9 cellular contexts compared by ENCODE assay signal in genomic region chr10:95755511-95756004, GRCh38. TPM values are rescaled to one million over a fixed set of nuclear protein-coding genes. Genes with fewer than 3 reads are reported as not detected.
DNase-seq lines count a peak whose midpoint lies in the region; ATAC-seq, FAIRE-seq and TF ChIP-seq lines count a peak whose summit lies in the region.
"Had no signal": no experiment of that assay in that cellular context is flagged by ENCODE, and none has a peak within 500 bp of the region (broad histone marks: within the 10 kb centered on the region; RNA-seq: fewer than 3 reads in every experiment).

No MANE protein-coding gene starts in this region.

- no peak for FAIRE-seq in GM12878 (lab: Jason Lieb, UNC)
- FAIRE-seq: islet of Langerhans had no signal

- WGBS in GM12878 (ENCODE audit: insufficient coverage, insufficient replicate concordance, low lambda C conversion rate, missing lambda C conversion rate), result under 1% methylated on average over 8 of the region's 8 CpGs

- RAD21 ChIA-PET in GM12878 (lab: Charles Lee; ENCODE audit: unreplicated experiment), result interaction anchor here (0.6 to 11.1 kb wide), 15 partner anchors 10 to 546 kb away, joined by 3 to 374 read pairs (median 9); partner anchors contain the start of gene TCTN3

- ATAC-seq in GM18511 (IDR thresholded peaks at IDR 0.05; ENCODE audit: unreplicated experiment), result peak; percentile 28
- ATAC-seq in HG03432 (IDR thresholded peaks at IDR 0.05; ENCODE audit: unreplicated experiment), result peak; percentile 33
- ATAC-seq in GM12878, result peak; percentile 48
- peak; percentile 66 for ATAC-seq in left lung
- ATAC-seq in thoracic aorta (ENCODE audit: insufficient number of reproducible peaks, low FRiP score, low read depth), result peak; percentile 61

- peak in 1 of 2 experiments; percentile 56; a peak in 1 of 4 replicates for TF ChIP-seq EP300 in GM12878 (IDR thresholded peaks at IDR 0.05; ENCODE audit: borderline replicate concordance in 1 of 2, control insufficient read depth in 1 of 2, low read depth in 2 of 2, low read length in 2 of 2)

- H3K4me3 ChIP-seq in GM12878 (peak overlapping the region; percentile 94), left lung (peak overlapping the region; percentile 26 to 37), thoracic aorta (peak overlapping the region; percentile 74)

- peaks cover 55% of the 10 kb centered on the region for H3K79me2 ChIP-seq in GM12878 (ENCODE audit: control insufficient read depth, insufficient read depth, low read length)

- peak overlapping the region; percentile 83 for H3K4me2 ChIP-seq in GM12878 (ENCODE audit: control insufficient read depth, insufficient read depth)

- H3K36me3 ChIP-seq in GM12878 (ENCODE audit: control insufficient read depth in 2 of 2, insufficient read depth in 2 of 2, low read length in 1 of 2) (no peaks in the 10 kb centered on the region), left lung (no peaks in the 10 kb centered on the region), thoracic aorta (no peaks in the 10 kb centered on the region)

- intact Hi-C loops in GM12878 (cut with micrococcal nuclease; ENCODE audit: unreplicated experiment), result loop anchor here (10.0 kb wide), 1 partner anchor 461 kb away; the partner anchor contains the start of gene PDLIM1
- intact Hi-C loops in left lung (cut with DNase I), result no loop called here

- H3K9me3 ChIP-seq in GM12878 (replicated peaks; ENCODE audit: control insufficient read depth, insufficient read depth, low read length) (no peaks in the 10 kb centered on the region; the same call in 2 of the 3 replicates), left lung (no peaks in the 10 kb centered on the region), thoracic aorta (no peaks in the 10 kb centered on the region)

- in situ Hi-C loops in GM12878 (cut with MboI), result loop anchor here (10.0 kb wide), 1 partner anchor 461 kb away; the partner anchor contains the start of gene PDLIM1

- CTCF ChIA-PET in GM12878 (lab: Yijun Ruan, JAX), result interaction anchor here (0.6 to 9.9 kb wide), 9 partner anchors 14 to 809 kb away, joined by 3 to 187 read pairs (median 8); partner anchors contain the start of gene TCTN3

- H3K4me1 ChIP-seq in GM12878 (ENCODE audit: control insufficient read depth, insufficient read depth, low read length), result peaks cover 15% of the 10 kb centered on the region; the same call in 1 of the 2 replicates
- peaks cover 0 to 41% of the 10 kb centered on the region in 2 donors for H3K4me1 ChIP-seq in left lung
- H3K4me1 ChIP-seq in thoracic aorta (ENCODE audit: control insufficient read depth in 1 of 2, low read depth in 2 of 2), result peaks cover 11 to 40% of the 10 kb centered on the region in 2 donors

- H2AFZ ChIP-seq in GM12878 (ENCODE audit: control insufficient read depth, low read depth, low read length), result peak overlapping the region; percentile 3; the same call in 1 of the 2 replicates

- H3K27me3 ChIP-seq in GM12878 (replicated peaks in 1 of 2; ENCODE audit: control insufficient read depth in 2 of 2, insufficient read depth in 2 of 2, low read length in 1 of 2) (no peaks in the 10 kb centered on the region), left lung (no peaks in the 10 kb centered on the region), thoracic aorta (replicated peaks; ENCODE audit: insufficient read depth) (no peaks in the 10 kb centered on the region)

- no TSS peak for BruUV-seq in GM12878 (replicated peaks; lab: Mats Ljungman, UMichigan)

- TF ChIP-seq CTCF in GM12878 (IDR thresholded peaks at IDR 0.05 in 2 of 3, conservative IDR thresholded peaks at IDR 0.05 in 1 of 3; ENCODE audit: control insufficient read depth in 2 of 3, extremely low read depth in 1 of 3, insufficient read depth in 1 of 3, low read depth in 3 of 3, low read length in 3 of 3), result no peak; a peak in 1 of 6 replicates
- no peak for TF ChIP-seq CTCF in left lung (IDR thresholded peaks at IDR 0.05)
- TF ChIP-seq CTCF in thoracic aorta (IDR thresholded peaks at IDR 0.05), result no peak

- POLR2A ChIA-PET in GM12878 (lab: Charles Lee), result interaction anchor here (0.7 to 10.1 kb wide), 16 partner anchors 9 to 917 kb away, joined by 3 to 313 read pairs (median 4); partner anchors contain the start of gene TCTN3

- peak overlapping the region; percentile 82 for H3K9ac ChIP-seq in GM12878 (ENCODE audit: control insufficient read depth, insufficient read depth, low read length)

- SMC1A ChIA-PET in GM12878 (lab: Charles Lee; ENCODE audit: uncharacterized antibody, unreplicated experiment), result interaction anchor here (0.7 to 12.3 kb wide), 20 partner anchors 11 to 109 kb away, joined by 3 to 547 read pairs (median 6); partner anchors contain the start of gene TCTN3

- DNase-seq in GM12878 (ENCODE audit: low read depth, low spot score) (peak; percentile 90), left lung (peak; percentile 49 to 53), thoracic aorta (ENCODE audit: low spot score) (no peak), NCI-H1092 (lab: John Stamatoyannopoulos, UW) (no peak), NCI-H69 (lab: John Stamatoyannopoulos, UW) (no peak)
- DNase-seq in activated CD4-positive, CD25-positive, alpha-beta regulatory T cell treated with anti-CD3 and anti-CD28 coated beads, Interleukin-2, amount 50 U/mL, for 72 hours, result no peak

- H4K20me1 ChIP-seq in GM12878 (ENCODE audit: control insufficient read depth, insufficient read depth), result no peaks in the 10 kb centered on the region

- peak; percentile 23; the same call in 1 of the 2 replicates for TF ChIP-seq POLR2A in GM12878 (IDR thresholded peaks at IDR 0.05; ENCODE audit: low read depth, low read length)

- no peak for TF ChIP-seq RAD21 in GM12878 (IDR thresholded peaks at IDR 0.05; ENCODE audit: insufficient read depth, low read depth, low read length)

- H3K27ac ChIP-seq in GM12878 (ENCODE audit: control insufficient read depth, insufficient read depth) (peak overlapping the region; percentile 96), left lung (peak overlapping the region; percentile 75 to 91), thoracic aorta (peak overlapping the region; percentile 67 to 72)

TF ChIP-seq in GM12878, 131 proteins besides CTCF, POLR2A, EP300 and RAD21 (continues in another document):
- TF ChIP-seq POLR2AphosphoS5 (IDR thresholded peaks at IDR 0.05; ENCODE audit: low read length) (peak; percentile 89), PRDM15 (CRISPR knock-in tag; IDR thresholded peaks at IDR 0.05) (0 out of 2 replicates have a peak, but pooled peaks have one; percentile 13), NR2C1 (IDR thresholded peaks at IDR 0.05) (no peak), ZNF274 (IDR thresholded peaks at IDR 0.05; ENCODE audit: insufficient read depth, insufficient read length) (no peak), ELK1 (IDR thresholded peaks at IDR 0.05; ENCODE audit: low read depth, low read length) (0 out of 2 replicates have a peak, but pooled peaks have one; percentile 39)

RNA-seq across cellular contexts. Expression of gene ENTPD1, which starts 0.4 kb away (rescaled TPM):
- 1,304 and 1,321 TPM in 2 replicates for total RNA-seq in GM12878 (2013; cell fraction: nucleolus; rRNA removed)
- total RNA-seq in GM12878 (2014; rRNA removed), result 174 and 207 TPM in 2 replicates
- total RNA-seq in GM12878 (2014; rRNA removed; fragmentation: Illumina TruSeq; extraction: Trizol), result 211 and 225 TPM in 2 replicates
- 191 and 192 TPM in 2 replicates for total RNA-seq in GM12878 (2021)
- 134 TPM for polyA plus RNA-seq in GM12878 (2011; ENCODE audit: low read depth)
- polyA plus RNA-seq in GM12878 (2011; rRNA removed), result 413 and 501 TPM in 2 replicates
- polyA plus RNA-seq in GM12878 (2011; cell fraction: cytosol; rRNA removed), result 240 and 247 TPM in 2 replicates
- 347 and 487 TPM in 2 replicates for polyA plus RNA-seq in GM12878 (2011; cell fraction: nucleus; rRNA removed)
- polyA plus RNA-seq in GM12878 (2012), result 141 and 153 TPM in 2 replicates
- polyA plus RNA-seq in GM12878 (2014; fragmentation: Illumina TruSeq; extraction: Trizol), result 267 and 329 TPM in 2 replicates
- 100 to 1,000 TPM; 110 to 113 TPM for polyA plus RNA-seq in GM12878 (2014; fragmentation: Nextera tagmentation; extraction: Ambion mirVana)
- polyA plus RNA-seq in GM12878 (2014; rRNA removed), result 126 and 147 TPM in 2 replicates
- polyA plus RNA-seq in GM12878 (2016; fragmentation: Nextera tagmentation; extraction: Ambion mirVana), result 100 to 1,000 TPM; 129 to 137 TPM
- polyA minus RNA-seq in GM12878 (2011; rRNA and poly(A)+ RNA removed), result 467 and 533 TPM in 2 replicates
- polyA minus RNA-seq in GM12878 (2011; cell fraction: cytosol; rRNA and poly(A)+ RNA removed), result 132 and 154 TPM in 2 replicates
- polyA minus RNA-seq in GM12878 (2011; cell fraction: nucleus; rRNA and poly(A)+ RNA removed), result 363 and 434 TPM in 2 replicates
- total RNA-seq in left lung, result 10 to 100 TPM; 31.4 to 37.6 TPM
- 10 to 100 TPM; 32.1 to 63.6 TPM for total RNA-seq in thoracic aorta

Comparison
In these comparisons a context has a peak if more than half of its experiments do, and no peak if none do; other contexts are left out.
1. DNase-seq: peak in GM12878 (single experiment) and left lung (2 of 2); none in thoracic aorta (single experiment), NCI-H1092 (single experiment), NCI-H69 (single experiment) and activated CD4-positive, CD25-positive, alpha-beta regulatory T cell treated with anti-CD3 and anti-CD28 coated beads, Interleukin-2, amount 50 U/mL, for 72 hours (single experiment).
2. H3K4me3 ChIP-seq: peak in every context shown above with its lines; median percentile 94 in GM12878; 74 in thoracic aorta; 32 in left lung.
3. Peak in every context shown above with its lines, with median percentiles within 50 percentile points of each other: ATAC-seq and H3K27ac ChIP-seq.